23 cellular contexts compared by ENCODE assay signal in the genomic region with DNA sequence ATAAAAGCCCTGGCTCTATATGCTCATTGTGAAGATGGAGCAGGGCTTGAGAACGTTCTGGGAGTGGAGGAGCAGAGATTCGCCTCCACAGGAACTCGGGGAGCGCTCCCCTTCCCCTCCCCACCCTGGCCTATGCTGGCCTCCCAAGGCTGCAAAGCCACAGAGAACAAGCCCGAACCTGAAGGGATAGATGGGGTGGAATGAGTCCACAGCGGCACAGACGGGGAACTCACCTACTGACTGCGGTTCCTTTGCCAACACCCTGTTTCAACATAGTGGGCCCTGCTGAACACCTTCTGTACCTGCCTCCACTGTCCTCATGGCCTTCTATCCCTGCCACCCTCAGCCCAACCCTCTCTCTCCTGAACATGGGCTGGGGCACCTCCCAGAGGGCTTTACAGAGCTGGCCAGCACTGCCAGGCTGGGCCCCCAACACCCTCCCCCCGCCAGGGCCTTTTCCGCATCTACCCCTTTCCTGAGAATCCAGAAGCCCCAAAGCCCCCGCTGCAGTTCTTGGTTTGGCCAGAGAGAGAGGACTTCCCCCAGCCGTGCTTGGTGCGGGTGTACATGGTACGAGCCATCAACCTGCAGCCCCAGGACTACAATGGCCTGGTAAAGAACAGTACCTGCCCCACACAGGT. TPM values are rescaled to one million over a fixed set of nuclear protein-coding genes. Genes with fewer than 3 reads are reported as not detected.
"Had no signal": no experiment of that assay in that cellular context is flagged by ENCODE, and none has a peak within 500 bp of the region (broad histone marks: within the 10 kb centered on the region; RNA-seq: fewer than 3 reads in every experiment).

No MANE protein-coding gene starts in this region.

- H3K4me1 ChIP-seq: body of pancreas, esophagus muscularis mucosa, gastroesophageal sphincter, pancreas, transverse colon, uterus had no signal

- H3K27me3 Mint-ChIP-seq: activated naive CD4-positive, alpha-beta T cell treated with anti-CD3 and anti-CD28 coated beads, Interleukin-2, amount 10 ng/mL, durations not matched to agents 7 days and 5 days; dendritic cell treated with granulocyte-macrophage colony-stimulating factor and Interleukin-4, amounts not matched to agents 40 ng/mL and 50 ng/mL, for 4 days had no signal

- ATAC-seq: activated T-cell treated with anti-CD3 and anti-CD28 coated beads, Interleukin-2, amount 50 U/mL, for 4 hours; body of pancreas; gastroesophageal sphincter; left ventricle myocardium superior; pancreas; right cardiac atrium had no signal

- H3K4me1 Mint-ChIP-seq: activated naive CD4-positive, alpha-beta T cell treated with anti-CD3 and anti-CD28 coated beads, Interleukin-2, amount 10 ng/mL, durations not matched to agents 7 days and 5 days; nephron had no signal

- H3K9me3 Mint-ChIP-seq: activated naive CD4-positive, alpha-beta T cell treated with anti-CD3 and anti-CD28 coated beads, Interleukin-2, amount 10 ng/mL, durations not matched to agents 7 days and 5 days; activated T-cell treated with anti-CD3 and anti-CD28 coated beads, Interleukin-2, amount 50 U/mL, for 4 hours; dendritic cell treated with granulocyte-macrophage colony-stimulating factor and Interleukin-4, amounts not matched to agents 40 ng/mL and 50 ng/mL, for 4 days; nephron had no signal

- H3K27ac ChIP-seq: body of pancreas, esophagus muscularis mucosa, gastroesophageal sphincter, pancreas, transverse colon, uterus had no signal

- H3K4me3 Mint-ChIP-seq: activated naive CD4-positive, alpha-beta T cell treated with anti-CD3 and anti-CD28 coated beads, Interleukin-2, amount 10 ng/mL, durations not matched to agents 7 days and 5 days; activated T-cell treated with anti-CD3 and anti-CD28 coated beads, Interleukin-2, amount 50 U/mL, for 4 hours; dendritic cell treated with granulocyte-macrophage colony-stimulating factor and Interleukin-4, amounts not matched to agents 40 ng/mL and 50 ng/mL, for 4 days; nephron had no signal

- H3K9me3 ChIP-seq: body of pancreas, esophagus muscularis mucosa, gastroesophageal sphincter, pancreas, transverse colon, uterus had no signal

- H3K27me3 ChIP-seq: body of pancreas, esophagus muscularis mucosa, gastroesophageal sphincter, pancreas, transverse colon, uterus had no signal

- H3K27ac Mint-ChIP-seq: activated naive CD4-positive, alpha-beta T cell treated with anti-CD3 and anti-CD28 coated beads, Interleukin-2, amount 10 ng/mL, durations not matched to agents 7 days and 5 days; dendritic cell treated with granulocyte-macrophage colony-stimulating factor and Interleukin-4, amounts not matched to agents 40 ng/mL and 50 ng/mL, for 4 days; nephron had no signal

- H3K36me3 Mint-ChIP-seq: activated naive CD4-positive, alpha-beta T cell treated with anti-CD3 and anti-CD28 coated beads, Interleukin-2, amount 10 ng/mL, durations not matched to agents 7 days and 5 days had no signal

- H3K4me3 ChIP-seq: body of pancreas, esophagus muscularis mucosa, gastroesophageal sphincter, pancreas, transverse colon, uterus had no signal

- DNase-seq: activated CD4-positive, alpha-beta T cell treated with anti-CD3 and anti-CD28 coated beads for 1 hour; activated CD8-positive, alpha-beta memory T cell treated with anti-CD3 and anti-CD28 coated beads, Interleukin-2, amount 50 U/mL, for 48 hours; activated naive CD4-positive, alpha-beta T cell treated with anti-CD3 and anti-CD28 coated beads, Interleukin-2, amount 10 ng/mL, durations not matched to agents 7 days and 5 days; activated T-cell treated with anti-CD3 and anti-CD28 coated beads, Interleukin-2, amount 50 U/mL, for 4 hours; amygdala; body of pancreas; effector CD4-positive, alpha-beta T cell; head of caudate nucleus; hypothalamus; left ventricle myocardium superior; right cardiac atrium; stimulated activated CD4-positive, alpha-beta T cell treated with anti-CD3 and anti-CD28 coated beads, Interleukin-12 subunit alpha, Interleukin-12 subunit beta, amount 100 ng/mL, for 4 hours; T-helper 9 cell; transverse colon; uterus had no signal

- H3K36me3 ChIP-seq: pancreas, transverse colon, uterus had no signal

RNA-seq across cellular contexts. Expression of a gene that starts 55.8 kb away (rescaled TPM):
- total RNA-seq: activated CD8-positive, alpha-beta memory T cell treated with anti-CD3 and anti-CD28 coated beads for 36 hours; activated T-cell treated with anti-CD3 and anti-CD28 coated beads, Interleukin-2, amount 50 U/mL, for 4 hours; gastroesophageal sphincter; left ventricle myocardium superior; pulmonary artery endothelial cell; T-helper 1 cell treated with Interleukin-12 subunit alpha and Interleukin-12 subunit beta and Interleukin-4 antibody, amounts not matched to agents 30 ng/mL and 1 ng/mL, for 36 hours; transverse colon had no signal
